8 cellular contexts compared by ENCODE assay signal in genomic region chr10:97210576-97210975, GRCh38. TPM values are rescaled to one million over a fixed set of nuclear protein-coding genes. Genes with fewer than 3 reads are reported as not detected.
A peak's percentile ranks its signal among the peaks of the same experiment; 100 is the strongest.
DNase-seq lines count a peak whose midpoint lies in the region; ATAC-seq, FAIRE-seq and TF ChIP-seq lines count a peak whose summit lies in the region.

No MANE protein-coding gene starts in this region.

- peak; percentile 30 to 52 for DNase-seq in NCI-H446 (lab: John Stamatoyannopoulos, UW)
- DNase-seq in NCI-H446 treated with DMSO at 0.1 percent for 48 hours (lab: John Stamatoyannopoulos, UW) = no peak
- peak; percentile 46 for DNase-seq in NCI-H146 treated with DMSO at 0.1 percent for 48 hours (lab: John Stamatoyannopoulos, UW; ENCODE audit: unreplicated experiment)
- DNase-seq in MCF 10A (ENCODE audit: unreplicated experiment) = peak; percentile 79
- DNase-seq in keratinocyte (ENCODE audit: low read depth, low spot score) = peak; percentile 42
- DNase-seq in stimulated activated CD4-positive, alpha-beta T cell treated with anti-CD3 and anti-CD28 coated beads, Interleukin-2, amount 100 ng/mL, for 4 hours (ENCODE audit: low read depth) = peak; percentile 39

- H3K9me1 ChIP-seq in keratinocyte (ENCODE audit: control insufficient read depth, extremely low read depth, insufficient read depth, low read length) = no peaks in the 10 kb centered on the region

- no peak overlapping the region for H3K4me2 ChIP-seq in keratinocyte (ENCODE audit: control insufficient read depth, extremely low read depth, insufficient read depth, low read depth, low read length)

- POLR2A ChIA-PET in MCF 10A (lab: Yijun Ruan, JAX) = interaction anchor here (0.6 to 1.5 kb wide), 3 partner anchors 138 to 173 kb away, joined by 3 to 5 read pairs (median 3); no protein-coding TSS in a partner anchor

- intact Hi-C loops in MCF 10A (cut with micrococcal nuclease) = loop anchor here (1.0 to 10.0 kb wide), 4 partner anchors 137 to 816 kb away; no protein-coding TSS in a partner anchor

- H3K9me3 ChIP-seq in keratinocyte (ENCODE audit: control insufficient read depth, low read depth, low read length) = no peaks in the 10 kb centered on the region

- no TSS peak for BruUV-seq in MCF 10A (replicated peaks; lab: Mats Ljungman, UMichigan)

- dilution Hi-C loops in keratinocyte (cut with MboI; ENCODE audit: extremely low pct_ligation_motif_present, low sequenced_read_pairs) = no loop called here

- H3K27me3 ChIP-seq in keratinocyte (ENCODE audit: control insufficient read depth, extremely low read depth, insufficient read depth, low read length) = peaks cover 9% of the 10 kb centered on the region

- no peaks in the 10 kb centered on the region for H3K4me1 ChIP-seq in keratinocyte (ENCODE audit: control insufficient read depth, extremely low read depth, insufficient read depth, low read length)

- H3K36me3 ChIP-seq in keratinocyte (ENCODE audit: control insufficient read depth in 2 of 2, extremely low read depth in 1 of 2, insufficient read depth in 2 of 2, low read length in 2 of 2) = no peaks in the 10 kb centered on the region

- H4K20me1 ChIP-seq in keratinocyte (ENCODE audit: control insufficient read depth, extremely low read depth, insufficient read depth, low read length) = no peaks in the 10 kb centered on the region

- H3K27ac Mint-ChIP-seq in MCF 10A (ENCODE audit: low read depth, unreplicated experiment) = no peak overlapping the region

- H3K9ac ChIP-seq in keratinocyte (ENCODE audit: control insufficient read depth, extremely low read depth, insufficient read depth, low read length) = no peak overlapping the region

- CTCF ChIA-PET in MCF 10A (lab: Yijun Ruan, JAX) = interaction anchor here (0.6 to 8.8 kb wide), 86 partner anchors 9 to 1587 kb away, joined by 3 to 179 read pairs (median 5); partner anchors contain the start of genes FRAT1 and SLIT1

- H3K9me3 Mint-ChIP-seq in MCF 10A (ENCODE audit: unreplicated experiment) = no peaks in the 10 kb centered on the region

- H3K4me1 Mint-ChIP-seq in MCF 10A (ENCODE audit: insufficient read depth, unreplicated experiment) = no peaks in the 10 kb centered on the region

- TF ChIP-seq CTCF in VCaP (conservative IDR thresholded peaks at IDR 0.05) (peak; percentile 96), MCF 10A (IDR thresholded peaks at IDR 0.05; ENCODE audit: unreplicated experiment) (peak; percentile 92), keratinocyte (optimal IDR thresholded peaks at IDR 0.05 in 1 of 3, IDR thresholded peaks at IDR 0.05 in 1 of 3, conservative IDR thresholded peaks at IDR 0.05 in 1 of 3; ENCODE audit: extremely low read depth in 1 of 3, insufficient read depth in 2 of 3, low read length in 3 of 3) (peak; percentile 85 to 97 (median 96))

- no peak overlapping the region for H3K4me3 ChIP-seq in keratinocyte (ENCODE audit: control insufficient read depth in 2 of 3, extremely low read depth in 1 of 3, insufficient read depth in 2 of 3, low read depth in 1 of 3, low read length in 3 of 3)

- no peaks in the 10 kb centered on the region for H3K79me2 ChIP-seq in keratinocyte (ENCODE audit: control insufficient read depth, insufficient read depth, low read length)

- H3K27ac ChIP-seq in VCaP (no peak overlapping the region), keratinocyte (ENCODE audit: control insufficient read depth, insufficient read depth, low read length) (no peak overlapping the region)

- H2AFZ ChIP-seq in keratinocyte (ENCODE audit: control insufficient read depth, low read length) = no peak overlapping the region

- peak; percentile 88 for FAIRE-seq in keratinocyte (lab: Jason Lieb, UNC)

- no peak for ATAC-seq in GM18868 (IDR thresholded peaks at IDR 0.05; ENCODE audit: unreplicated experiment)

- peaks cover 30% of the 10 kb centered on the region for H3K27me3 Mint-ChIP-seq in MCF 10A (ENCODE audit: insufficient read depth, unreplicated experiment)

- H3K36me3 Mint-ChIP-seq in MCF 10A (ENCODE audit: insufficient read depth, unreplicated experiment) = no peaks in the 10 kb centered on the region

- no peak overlapping the region for H3K4me3 Mint-ChIP-seq in MCF 10A (ENCODE audit: unreplicated experiment)

RNA-seq across cellular contexts. Expression of gene SLIT1, which starts 24.8 kb away (rescaled TPM):
- 0.02 TPM in 1 of 2 replicates, not detected in the other for total RNA-seq in MCF 10A (2022)
- polyA plus RNA-seq in keratinocyte = 0.01 TPM in 1 of 3 replicates, not detected in the others
- polyA plus RNA-seq in keratinocyte (2011; ENCODE audit: low read depth) = not detected
- not detected in 2 replicates for polyA plus RNA-seq in keratinocyte (2011; cell fraction: cytosol; rRNA removed)
- polyA plus RNA-seq in keratinocyte (2011; cell fraction: nucleus; rRNA removed) = 0.01 and 0.06 TPM in 2 replicates
- 0.03 TPM in 1 of 2 replicates, not detected in the other for polyA plus RNA-seq in keratinocyte (2012; ENCODE audit: low replicate concordance)
- not detected in 3 replicates for polyA minus RNA-seq in keratinocyte
- not detected for polyA minus RNA-seq in keratinocyte (2011; cell fraction: cytosol; rRNA and poly(A)+ RNA removed)
- not detected in 2 replicates for polyA minus RNA-seq in keratinocyte (2011; cell fraction: nucleus; rRNA and poly(A)+ RNA removed)
